In the genomic region with DNA sequence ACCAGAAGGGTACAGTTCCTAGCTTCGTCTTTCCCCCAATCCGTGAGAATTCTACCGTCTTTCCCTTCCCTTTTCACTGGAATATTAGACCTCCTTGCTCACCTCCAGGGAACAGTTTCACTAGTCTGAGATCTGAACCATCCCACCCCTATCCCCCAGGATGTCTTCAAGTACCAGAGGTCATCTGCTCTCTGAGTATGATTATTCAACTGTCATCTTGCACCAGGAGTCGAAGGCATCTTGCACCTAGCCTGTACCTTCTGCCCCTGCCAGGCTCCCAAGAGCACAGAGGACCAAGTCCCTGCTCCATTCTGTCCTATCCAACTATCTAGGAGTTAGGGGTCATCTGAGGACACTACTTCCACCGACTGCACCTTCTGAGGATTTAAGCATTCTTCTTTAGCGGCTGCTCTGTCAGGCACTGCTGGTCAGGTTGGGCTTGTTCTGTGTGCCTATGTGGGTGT, we compare ENCODE assay signal across 7 cellular contexts. TPM values are rescaled to one million over a fixed set of nuclear protein-coding genes. Genes with fewer than 3 reads are reported as not detected.
A peak's percentile ranks its signal among the peaks of the same experiment; 100 is the strongest.
DNase-seq lines count a peak whose midpoint lies in the region; ATAC-seq and TF ChIP-seq lines count a peak whose summit lies in the region.

No MANE protein-coding gene starts in this region.

- H3K4ac ChIP-seq in H9 (ENCODE audit: low read depth, low read length) = no peak overlapping the region

- no peaks in the 10 kb centered on the region for H3K79me1 ChIP-seq in H9 (ENCODE audit: insufficient read depth, low read depth, low read length, poor library complexity, severe bottlenecking)

- H3K27me3 ChIP-seq in H9 (ENCODE audit: insufficient read depth, low read length) = no peaks in the 10 kb centered on the region
- no peaks in the 10 kb centered on the region for H3K27me3 ChIP-seq in sigmoid colon

- no peak overlapping the region for H2BK12ac ChIP-seq in H9 (ENCODE audit: insufficient read length, low read depth, low read length)

- peaks cover 17 to 30% of the 10 kb centered on the region in 2 experiments for H3K4me1 Mint-ChIP-seq in H9
- peaks cover 20% of the 10 kb centered on the region for H3K4me1 Mint-ChIP-seq in T-helper 1 cell treated with Interleukin-12 subunit alpha and Interleukin-12 subunit beta and Interleukin-4 antibody, amounts not matched to agents 30 μg/mL and 1 μg/mL, for 36 hours (ENCODE audit: low read depth)

- H2BK5ac ChIP-seq in H9 (ENCODE audit: insufficient read length, low read length) = no peak overlapping the region

- H3K14ac ChIP-seq in H9 (ENCODE audit: insufficient read depth, low read length) = no peak overlapping the region

- peaks cover 6% of the 10 kb centered on the region for H3K23me2 ChIP-seq in H9 (ENCODE audit: insufficient read length, low read depth, low read length, poor library complexity, severe bottlenecking)

- intact Hi-C loops in sigmoid colon (cut with DNase I) = loop anchor here (5.0 kb wide), 2 partner anchors 54 to 551 kb away; no protein-coding TSS in a partner anchor

- H3K9me3 ChIP-seq in H9 (ENCODE audit: control insufficient read depth, low read depth, low read length) (no peaks in the 10 kb centered on the region), sigmoid colon (no peaks in the 10 kb centered on the region)

- peak overlapping the region; percentile 91 for H3K9ac ChIP-seq in H9 (ENCODE audit: extremely low read depth, insufficient read length, low read length)

- no peak overlapping the region for H3K27ac Mint-ChIP-seq in H9
- peak overlapping the region; percentile 76 for H3K27ac Mint-ChIP-seq in T-helper 1 cell treated with Interleukin-12 subunit alpha and Interleukin-12 subunit beta and Interleukin-4 antibody, amounts not matched to agents 30 μg/mL and 1 μg/mL, for 36 hours

- in situ Hi-C loops in GM13976 (cut with MboI; ENCODE audit: low sequenced_read_pairs, unreplicated experiment) = no loop called here

- ATAC-seq in HG03439 (IDR thresholded peaks at IDR 0.05; ENCODE audit: unreplicated experiment) = no peak

- H2AFZ ChIP-seq in H9 (ENCODE audit: low read length) = no peak overlapping the region

- no peaks in the 10 kb centered on the region for H3K36me3 ChIP-seq in sigmoid colon

- peaks cover 0 to 4% (median 3%) of the 10 kb centered on the region in 3 experiments; a peak in 2 of 7 replicates for H3K36me3 Mint-ChIP-seq in H9 (ENCODE audit: insufficient read depth in 1 of 3, low read depth in 3 of 3)
- H3K36me3 Mint-ChIP-seq in T-helper 1 cell treated with Interleukin-12 subunit alpha and Interleukin-12 subunit beta and Interleukin-4 antibody, amounts not matched to agents 30 μg/mL and 1 μg/mL, for 36 hours (ENCODE audit: low read depth) = peaks cover 8% of the 10 kb centered on the region

- no peak overlapping the region for H3K18ac ChIP-seq in H9 (ENCODE audit: insufficient read length, low read depth, low read length)

- no peak overlapping the region for H2BK120ac ChIP-seq in H9 (ENCODE audit: low read depth, low read length, poor library complexity, severe bottlenecking)

- no peak overlapping the region for H3K56ac ChIP-seq in H9 (ENCODE audit: insufficient read length, low read depth, low read length)

- H3K23ac ChIP-seq in H9 (ENCODE audit: insufficient read length, low read depth, low read length) = no peak overlapping the region

- H4K5ac ChIP-seq in H9 (ENCODE audit: insufficient read length, low read depth, low read length) = no peak overlapping the region

- no peak for TF ChIP-seq CTCF in H9 (conservative IDR thresholded peaks at IDR 0.05)
- no peak for TF ChIP-seq CTCF in fibroblast of villous mesenchyme (IDR thresholded peaks at IDR 0.05; ENCODE audit: insufficient read depth, low read depth, low read length)
- TF ChIP-seq CTCF in sigmoid colon (IDR thresholded peaks at IDR 0.05) = no peak
- no peak for TF ChIP-seq CTCF in GM13976 (IDR thresholded peaks at IDR 0.05; ENCODE audit: borderline replicate concordance, control extremely low read depth, extremely low read depth, insufficient read depth, missing control alignments)

- H3K27ac ChIP-seq in H9 (ENCODE audit: insufficient read length, low read depth, low read length) (no peak overlapping the region), sigmoid colon (peak overlapping the region; percentile 84 to 91 (median 86))

- no peak overlapping the region for H3T11ph ChIP-seq in H9 (ENCODE audit: low read length)

- peaks cover 2% of the 10 kb centered on the region for H4K20me1 ChIP-seq in H9 (ENCODE audit: control insufficient read depth, insufficient read depth, insufficient read length)

- no peak overlapping the region for H2BK15ac ChIP-seq in H9 (ENCODE audit: low read depth, low read length)

- no peak for TF ChIP-seq POLR2A in sigmoid colon (IDR thresholded peaks at IDR 0.05)

- H3K9me3 Mint-ChIP-seq in H9 = no peaks in the 10 kb centered on the region
- no peaks in the 10 kb centered on the region for H3K9me3 Mint-ChIP-seq in T-helper 1 cell treated with Interleukin-12 subunit alpha and Interleukin-12 subunit beta and Interleukin-4 antibody, amounts not matched to agents 30 μg/mL and 1 μg/mL, for 36 hours

- peak overlapping the region; percentile 64 for H3K4me2 ChIP-seq in H9 (ENCODE audit: insufficient read depth, insufficient read length, low read length)

- H3K4me1 ChIP-seq in H9 (ENCODE audit: insufficient read depth, low read length) (peaks cover 7% of the 10 kb centered on the region; the same call in 1 of the 2 replicates), sigmoid colon (peaks cover 0 to 21% (median 12%) of the 10 kb centered on the region in 4 donors)

- no peak for TF ChIP-seq EP300 in sigmoid colon (IDR thresholded peaks at IDR 0.05)

- H4K91ac ChIP-seq in H9 (ENCODE audit: insufficient read length, low read depth, low read length) = no peak overlapping the region

- H2BK20ac ChIP-seq in H9 (ENCODE audit: low read depth, low read length, poor library complexity, severe bottlenecking) = no peak overlapping the region

- H3K79me2 ChIP-seq in H9 (ENCODE audit: insufficient read depth, low read length) = no peaks in the 10 kb centered on the region

- H3K4me3 Mint-ChIP-seq in H9 = peak overlapping the region; percentile 92
- H3K4me3 Mint-ChIP-seq in T-helper 1 cell treated with Interleukin-12 subunit alpha and Interleukin-12 subunit beta and Interleukin-4 antibody, amounts not matched to agents 30 μg/mL and 1 μg/mL, for 36 hours = peak overlapping the region; percentile 90

- H3K4me3 ChIP-seq in fibroblast of villous mesenchyme (ENCODE audit: low read depth, low read length) (peak overlapping the region; percentile 77), sigmoid colon (peak overlapping the region; percentile 55 to 85 (median 70))

- WGBS in H9 (ENCODE audit: extremely low coverage, insufficient read length, low lambda C conversion rate) = no CpG with 5 or more reads among the region's 6 CpGs
- WGBS in sigmoid colon, 2 donors = 12 to 39% methylated on average over 6 of the region's 6 CpGs

- DNase-seq in H9 = no peak
- no peak for DNase-seq in fibroblast of villous mesenchyme (ENCODE audit: low read depth)
- no peak for DNase-seq in sigmoid colon
- no peak for DNase-seq in GM13976 (ENCODE audit: low spot score)
- no peak for DNase-seq in NCI-H146 treated with DMSO at 0.1 percent for 48 hours (lab: John Stamatoyannopoulos, UW; ENCODE audit: unreplicated experiment)

- no peak overlapping the region for H4K8ac ChIP-seq in H9 (replicated peaks; ENCODE audit: insufficient read length, low read depth, low read length)

- peaks cover 2% of the 10 kb centered on the region; the same call in 1 of the 2 replicates for H3K27me3 Mint-ChIP-seq in H9 (ENCODE audit: low read depth)
- no peaks in the 10 kb centered on the region for H3K27me3 Mint-ChIP-seq in T-helper 1 cell treated with Interleukin-12 subunit alpha and Interleukin-12 subunit beta and Interleukin-4 antibody, amounts not matched to agents 30 μg/mL and 1 μg/mL, for 36 hours (ENCODE audit: low read depth)

- H2AK5ac ChIP-seq in H9 (ENCODE audit: insufficient read length, low read length) = no peak overlapping the region

RNA-seq across cellular contexts. Expression of gene ACER3, which starts 0.8 kb away (rescaled TPM):
- 14.7 and 17.2 TPM in 2 replicates for total RNA-seq in H9 (2021)
- 10.0 and 18.6 TPM in 2 replicates for total RNA-seq in fibroblast of villous mesenchyme
- 10 to 100 TPM in 2 of 4 donors, 1 to 10 TPM in 2; 5.6 to 12.1 (median 10.4) TPM for total RNA-seq in sigmoid colon
- polyA plus RNA-seq in sigmoid colon = 10 to 100 TPM in 1 of 3 donors, 1 to 10 TPM in 2; 7.4 to 13.2 (median 9.1) TPM
